7 cellular contexts compared by ENCODE assay signal in genomic region chr1:51724797-51725196, GRCh38.
"Had no signal": no experiment of that assay in that cellular context is flagged by ENCODE, and none has a peak within 500 bp of the region (broad histone marks: within the 10 kb centered on the region; RNA-seq: fewer than 3 reads in every experiment).

No MANE protein-coding gene starts in this region.

- H3K27ac ChIP-seq: KMS-11 had no signal

- H3K4me3 ChIP-seq: GM23338 had no signal

- H3K4me2 ChIP-seq: GM23338, KMS-11 had no signal

- H3K9me3 Mint-ChIP-seq: GM23338, H9, HFFc6 had no signal

- DNase-seq: H9, HCEC 1CT, HFFc6, IMR-90, KBM-7 had no signal

- ATAC-seq: GM23338 had no signal

- H3K27ac Mint-ChIP-seq: GM23338, HFFc6 had no signal

- H3K4me3 Mint-ChIP-seq: GM23338, H9, HFFc6 had no signal

- H2AFZ ChIP-seq: GM23338 had no signal
